In genomic region chr5:2904399-2904798, GRCh38 we compare ENCODE assay signal across 18 cellular contexts.
A peak's percentile ranks its signal among the peaks of the same experiment; 100 is the strongest.
DNase-seq lines count a peak whose midpoint lies in the region; ATAC-seq and TF ChIP-seq lines count a peak whose summit lies in the region.
"Had no signal": no experiment of that assay in that cellular context is flagged by ENCODE, and none has a peak within 500 bp of the region (broad histone marks: within the 10 kb centered on the region; RNA-seq: fewer than 3 reads in every experiment).

No MANE protein-coding gene starts in this region.

- H3K4me2 ChIP-seq in H9 (ENCODE audit: insufficient read depth, insufficient read length, low read length) (no peak overlapping the region), PC-9 (no peak overlapping the region)

- no peak overlapping the region for H3K18ac ChIP-seq in H9 (ENCODE audit: insufficient read length, low read depth, low read length)

- H4K20me1 ChIP-seq in H9 (ENCODE audit: control insufficient read depth, insufficient read depth, insufficient read length) (peaks cover 2% of the 10 kb centered on the region), PC-9 (ENCODE audit: insufficient read depth) (no peaks in the 10 kb centered on the region)

- no peak overlapping the region for H3K4ac ChIP-seq in H9 (ENCODE audit: low read depth, low read length)

- H3K9me3 Mint-ChIP-seq in H9 (no peaks in the 10 kb centered on the region), endodermal cell (no peaks in the 10 kb centered on the region)
- H3K9me3 Mint-ChIP-seq: CD8-positive, alpha-beta T cell had no signal

- no peak overlapping the region for H2AFZ ChIP-seq in H9 (ENCODE audit: low read length)
- H2AFZ ChIP-seq in PC-9 = no peak overlapping the region

- H3F3A ChIP-seq in PC-9 (ENCODE audit: insufficient read depth, low read depth) = no peaks in the 10 kb centered on the region

- H3K9ac ChIP-seq in H9 (ENCODE audit: extremely low read depth, insufficient read length, low read length) (no peak overlapping the region), endodermal cell (ENCODE audit: extremely low read depth, low read length, poor library complexity, severe bottlenecking) (no peak overlapping the region)

- peaks cover 9 to 11% of the 10 kb centered on the region in 2 experiments for H3K4me1 Mint-ChIP-seq in H9
- H3K4me1 Mint-ChIP-seq in endodermal cell = no peaks in the 10 kb centered on the region
- H3K4me1 Mint-ChIP-seq: IgD-negative memory B cell had no signal

- CTCF ChIA-PET in PC-9 (lab: Charles Lee) = no interaction called here

- H3K56ac ChIP-seq in H9 (ENCODE audit: insufficient read length, low read depth, low read length) = no peak overlapping the region

- no peak overlapping the region for H3K14ac ChIP-seq in H9 (ENCODE audit: insufficient read depth, low read length)

- H3K27ac ChIP-seq in H9 (ENCODE audit: insufficient read length, low read depth, low read length) = no peak overlapping the region
- no peak overlapping the region for H3K27ac ChIP-seq in endodermal cell (ENCODE audit: low read depth, low read length)
- H3K27ac ChIP-seq in aorta (ENCODE audit: low read depth in 1 of 2, low read length in 2 of 2) = no peak overlapping the region
- H3K27ac ChIP-seq in PC-9 = no peak overlapping the region
- H3K27ac ChIP-seq: C4-2B had no signal

- H3K23ac ChIP-seq in H9 (ENCODE audit: insufficient read length, low read depth, low read length) = no peak overlapping the region

- no peaks in the 10 kb centered on the region for H3K9me3 ChIP-seq in H9 (ENCODE audit: control insufficient read depth, low read depth, low read length)
- H3K9me3 ChIP-seq in endodermal cell (ENCODE audit: control insufficient read depth, low read length) = no peaks in the 10 kb centered on the region
- peaks cover 2% of the 10 kb centered on the region for H3K9me3 ChIP-seq in aorta (ENCODE audit: control insufficient read depth, low read length)
- H3K9me3 ChIP-seq in PC-9 (ENCODE audit: insufficient read depth, low read depth) = no peaks in the 10 kb centered on the region

- no peak overlapping the region for H2BK15ac ChIP-seq in H9 (ENCODE audit: low read depth, low read length)

- H3K4me3 ChIP-seq in endodermal cell (ENCODE audit: low read length) (no peak overlapping the region), aorta (ENCODE audit: low read length in 2 of 2) (no peak overlapping the region), PC-9 (no peak overlapping the region)

- H2BK12ac ChIP-seq in H9 (ENCODE audit: insufficient read length, low read depth, low read length) = no peak overlapping the region

- no peaks in the 10 kb centered on the region for H3K36me3 ChIP-seq in endodermal cell (ENCODE audit: control insufficient read depth, insufficient read depth, low read length)
- no peaks in the 10 kb centered on the region for H3K36me3 ChIP-seq in aorta (ENCODE audit: control insufficient read depth in 1 of 2, insufficient read depth in 2 of 2, low read length in 1 of 2)
- H3K36me3 ChIP-seq in PC-9 (ENCODE audit: low read depth) = no peaks in the 10 kb centered on the region
- H3K36me3 ChIP-seq: BE2C had no signal

- H3T11ph ChIP-seq in H9 (ENCODE audit: low read length) = no peak overlapping the region

- H3K36me3 Mint-ChIP-seq in H9 (ENCODE audit: insufficient read depth in 1 of 3, low read depth in 3 of 3) (no peaks in the 10 kb centered on the region; a peak in 1 of 7 replicates), endodermal cell (ENCODE audit: low read depth) (no peaks in the 10 kb centered on the region)
- H3K36me3 Mint-ChIP-seq: CD8-positive, alpha-beta T cell; IgD-negative memory B cell had no signal

- TF ChIP-seq CTCF in H9 (conservative IDR thresholded peaks at IDR 0.05) (no peak), endodermal cell (conservative IDR thresholded peaks at IDR 0.05) (no peak), PC-9 (conservative IDR thresholded peaks at IDR 0.05) (no peak)

- POLR2A ChIA-PET in PC-9 (lab: Charles Lee; ENCODE audit: unreplicated experiment) = no interaction called here

- no peak overlapping the region for H3K27ac Mint-ChIP-seq in H9
- no peak overlapping the region for H3K27ac Mint-ChIP-seq in endodermal cell
- H3K27ac Mint-ChIP-seq: CD8-positive, alpha-beta T cell; HFFc6; IgD-negative memory B cell had no signal

- no peak overlapping the region for H4K5ac ChIP-seq in H9 (ENCODE audit: insufficient read length, low read depth, low read length)

- H2AK5ac ChIP-seq in H9 (ENCODE audit: insufficient read length, low read length) = no peak overlapping the region

- BruUV-seq in PC-9 (replicated peaks; lab: Mats Ljungman, UMichigan) = no TSS peak

- DNase-seq in H9 = peak; percentile 22
- DNase-seq in endodermal cell = peak; percentile 48
- DNase-seq in mucosa of gallbladder (ENCODE audit: low spot score) = peak; percentile 6
- no peak for DNase-seq in aorta
- no peak for DNase-seq in PC-9
- DNase-seq: BE2C, COR-L47, DMS153, DMS79 treated with DMSO at 0.1 percent for 48 hours, EL, GOT3, HCEC 1CT, HFFc6 had no signal

- peaks cover 13% of the 10 kb centered on the region for H3K27me3 Mint-ChIP-seq in H9 (ENCODE audit: low read depth)
- no peaks in the 10 kb centered on the region for H3K27me3 Mint-ChIP-seq in endodermal cell (ENCODE audit: insufficient read depth)

- H3K4me3 Mint-ChIP-seq in H9 (no peak overlapping the region), endodermal cell (no peak overlapping the region)
- H3K4me3 Mint-ChIP-seq: CD8-positive, alpha-beta T cell; HFFc6; IgD-negative memory B cell had no signal

- no peaks in the 10 kb centered on the region for H3K23me2 ChIP-seq in H9 (ENCODE audit: insufficient read length, low read depth, low read length, poor library complexity, severe bottlenecking)

- H3K4me1 ChIP-seq in H9 (ENCODE audit: insufficient read depth, low read length) = no peaks in the 10 kb centered on the region
- H3K4me1 ChIP-seq in endodermal cell (ENCODE audit: control insufficient read depth, insufficient read depth, low read length) = no peaks in the 10 kb centered on the region
- no peaks in the 10 kb centered on the region for H3K4me1 ChIP-seq in aorta (ENCODE audit: control insufficient read depth in 1 of 2, insufficient read depth in 2 of 2, low read length in 2 of 2)
- no peaks in the 10 kb centered on the region for H3K4me1 ChIP-seq in PC-9 (replicated peaks; ENCODE audit: insufficient read depth)
- H3K4me1 ChIP-seq: BE2C had no signal

- no peaks in the 10 kb centered on the region for H3K9me2 ChIP-seq in PC-9 (ENCODE audit: insufficient read depth)

- intact Hi-C loops in aorta (cut with DNase I) = no loop called here
- intact Hi-C loops in PC-9 (cut with micrococcal nuclease; ENCODE audit: unreplicated experiment) = no loop called here

- H4K8ac ChIP-seq in H9 (replicated peaks; ENCODE audit: insufficient read length, low read depth, low read length) = no peak overlapping the region

- ATAC-seq in aorta (ENCODE audit: low FRiP score) (peak; percentile 27), HG02642 (IDR thresholded peaks at IDR 0.05; ENCODE audit: poor library complexity, unreplicated experiment) (no peak), HG02981 (IDR thresholded peaks at IDR 0.05; ENCODE audit: unreplicated experiment) (no peak)
- ATAC-seq: CD8-positive, alpha-beta T cell had no signal

- no peak overlapping the region for H2BK5ac ChIP-seq in H9 (ENCODE audit: insufficient read length, low read length)

- H3K79me2 ChIP-seq in H9 (ENCODE audit: insufficient read depth, low read length) = no peaks in the 10 kb centered on the region
- H3K79me2 ChIP-seq in PC-9 (ENCODE audit: low read depth) = no peaks in the 10 kb centered on the region

- H2BK120ac ChIP-seq in H9 (ENCODE audit: low read depth, low read length, poor library complexity, severe bottlenecking) = no peak overlapping the region

- no peaks in the 10 kb centered on the region for H3K79me1 ChIP-seq in H9 (ENCODE audit: insufficient read depth, low read depth, low read length, poor library complexity, severe bottlenecking)

- H4K91ac ChIP-seq in H9 (ENCODE audit: insufficient read length, low read depth, low read length) = no peak overlapping the region

- H2BK20ac ChIP-seq in H9 (ENCODE audit: low read depth, low read length, poor library complexity, severe bottlenecking) = no peak overlapping the region

- WGBS in H9 (ENCODE audit: extremely low coverage, insufficient read length, low lambda C conversion rate) = no CpG with 5 or more reads among the region's 13 CpGs
- 86% methylated on average over 12 to 13 of the region's 13 CpGs for whole genome bisulfite sequencing in endodermal cell (ENCODE audit: insufficient coverage in 1 of 2, insufficient read length in 1 of 2), 2 experiments
- 78 to 81% methylated on average over 13 of the region's 13 CpGs for WGBS in aorta, 2 donors

- H3K27me3 ChIP-seq in H9 (ENCODE audit: insufficient read depth, low read length) (no peaks in the 10 kb centered on the region), endodermal cell (ENCODE audit: control insufficient read depth, insufficient read depth, low read length, poor library complexity, severe bottlenecking) (no peaks in the 10 kb centered on the region), aorta (ENCODE audit: control insufficient read depth in 1 of 2, insufficient read depth in 2 of 2, low read length in 1 of 2) (no peaks in the 10 kb centered on the region), PC-9 (ENCODE audit: insufficient read depth, low read depth) (peaks cover 89% of the 10 kb centered on the region)
- H3K27me3 ChIP-seq: BE2C had no signal

Comparison
In these comparisons a context has a peak if more than half of its experiments do, and no peak if none do; other contexts are left out.
1. DNase-seq: peak in H9 (single experiment), endodermal cell (single experiment) and mucosa of gallbladder (single experiment); none in aorta (0 of 2) and PC-9 (0 of 2).